In genomic region chr11:43680521-43681505, GRCh38 we compare ENCODE assay signal across 8 cellular contexts. TPM values are rescaled to one million over a fixed set of nuclear protein-coding genes. Genes with fewer than 3 reads are reported as not detected.
DNase-seq lines count a peak whose midpoint lies in the region; ATAC-seq and TF ChIP-seq lines count a peak whose summit lies in the region.

Gene HSD17B12 (plus strand): TSS chr11:43680738. CDS start chr11:43680828, 90 bp downstream.

- peak within 1 kb of the TSS; percentile 88 for H3K4me2 ChIP-seq in skeletal muscle satellite cell (ENCODE audit: low read length)

- peak; percentile 98 for DNase-seq in ACHN
- peak; percentile 98 for DNase-seq in NCI-H2196 treated with DMSO at 0.1 percent for 48 hours (lab: John Stamatoyannopoulos, UW; ENCODE audit: unreplicated experiment)
- peak; percentile 99 for DNase-seq in breast epithelium (ENCODE audit: low spot score in 2 of 2)

- peaks cover 0 to 5% of the 10 kb centered on the region in 2 donors for H3K4me1 ChIP-seq in breast epithelium
- H3K4me1 ChIP-seq in iPS-18a (ENCODE audit: control insufficient read depth, low read depth, low read length), result peaks cover 17% of the 10 kb centered on the region
- H3K4me1 ChIP-seq in skeletal muscle satellite cell (ENCODE audit: control insufficient read depth, insufficient read depth, low read length), result peaks cover 7% of the 10 kb centered on the region

- H3K9me3 ChIP-seq in breast epithelium, result no peaks in the 10 kb centered on the region
- no peaks in the 10 kb centered on the region for H3K9me3 ChIP-seq in iPS-18a (ENCODE audit: control insufficient read depth, low read depth, low read length)
- H3K9me3 ChIP-seq in skeletal muscle satellite cell (replicated peaks; ENCODE audit: low read length), result no peaks in the 10 kb centered on the region

- peak; percentile 47 for TF ChIP-seq POLR2A in breast epithelium (IDR thresholded peaks at IDR 0.05)

- intact Hi-C loops in breast epithelium (cut with DNase I; ENCODE audit: low total_unique reads), result no loop called here

- ATAC-seq in GM18870 (IDR thresholded peaks at IDR 0.05; ENCODE audit: unreplicated experiment) (peak; percentile 97), HG03135 (IDR thresholded peaks at IDR 0.05; ENCODE audit: unreplicated experiment) (peak; percentile 99)

- H3K4me3 ChIP-seq in breast epithelium (peak within 1 kb of the TSS; percentile 67 to 90 (median 85)), iPS-18a (ENCODE audit: low read length) (peak within 1 kb of the TSS; percentile 99), skeletal muscle satellite cell (ENCODE audit: low read length) (peak within 1 kb of the TSS; percentile 81)

- TF ChIP-seq CTCF in VCaP (conservative IDR thresholded peaks at IDR 0.05) (no peak), breast epithelium (IDR thresholded peaks at IDR 0.05) (no peak)

- H3K9ac ChIP-seq in iPS-18a (ENCODE audit: low read length) (peak within 1 kb of the TSS; percentile 95), skeletal muscle satellite cell (ENCODE audit: low read depth, low read length) (peak within 1 kb of the TSS; percentile 96)

- no peaks in the 10 kb centered on the region for H3K36me3 ChIP-seq in breast epithelium
- H3K36me3 ChIP-seq in iPS-18a (ENCODE audit: control insufficient read depth, low read depth, low read length), result peaks cover 7% of the 10 kb centered on the region
- peaks cover 16% of the 10 kb centered on the region for H3K36me3 ChIP-seq in skeletal muscle satellite cell (ENCODE audit: insufficient read depth, low read length)

- in situ Hi-C loops in ACHN (cut with HindIII; ENCODE audit: low pct_ligation_motif_present, low pct_unique_long_range_greater_than_20kb, low sequenced_read_pairs), result no loop called here

- peak within 1 kb of the TSS; percentile 68 for H3K27ac ChIP-seq in VCaP
- peak within 1 kb of the TSS; percentile 94 to 96 for H3K27ac ChIP-seq in breast epithelium
- H3K27ac ChIP-seq in iPS-18a (ENCODE audit: low read length), result peak within 1 kb of the TSS; percentile 89

- H3K27me3 ChIP-seq in breast epithelium, result no peaks in the 10 kb centered on the region
- H3K27me3 ChIP-seq in iPS-18a (ENCODE audit: control insufficient read depth, insufficient read depth, low read length), result no peaks in the 10 kb centered on the region
- no peaks in the 10 kb centered on the region for H3K27me3 ChIP-seq in skeletal muscle satellite cell (ENCODE audit: control insufficient read depth, insufficient read depth, low read length)

RNA-seq across cellular contexts. Expression of gene HSD17B12, which starts in this region (rescaled TPM):
- total RNA-seq in breast epithelium, result 10 to 100 TPM; 36.1 to 48.9 (median 47.2) TPM
- 87.2 and 138 TPM in 2 replicates for total RNA-seq in skeletal muscle satellite cell (2012; rRNA removed)

Comparison
In these comparisons a context has a peak if more than half of its experiments do, and no peak if none do; other contexts are left out.
1. Peak in every context shown above with its lines: DNase-seq, ATAC-seq, H3K4me3 ChIP-seq and H3K27ac ChIP-seq.